ENCODE assay signal across 8 cellular contexts in genomic region chr19:28242317-28242927, GRCh38.
DNase-seq lines count a peak whose midpoint lies in the region; ATAC-seq lines count a peak whose summit lies in the region.

No MANE protein-coding gene starts in this region.

- no peaks in the 10 kb centered on the region for H3K27me3 ChIP-seq in neuronal stem cell (ENCODE audit: control insufficient read depth in 3 of 3, insufficient read depth in 3 of 3, low read depth in 1 of 3, low read length in 3 of 3)

- no peaks in the 10 kb centered on the region for H3K4me1 ChIP-seq in neuronal stem cell (ENCODE audit: control insufficient read depth in 2 of 2, insufficient read depth in 1 of 2, low read depth in 1 of 2, low read length in 2 of 2)

- no peak overlapping the region for H3K14ac ChIP-seq in neuronal stem cell (ENCODE audit: low read length)

- no peak overlapping the region for H2AFZ ChIP-seq in neuronal stem cell (ENCODE audit: low read length)

- H2BK5ac ChIP-seq in neuronal stem cell (ENCODE audit: low read length) = no peak overlapping the region

- no peaks in the 10 kb centered on the region for H3K79me1 ChIP-seq in neuronal stem cell (ENCODE audit: low read depth, low read length)

- H3K23ac ChIP-seq in neuronal stem cell (ENCODE audit: low read depth, low read length, poor library complexity) = no peak overlapping the region

- H3K18ac ChIP-seq in neuronal stem cell (ENCODE audit: low read length) = no peak overlapping the region

- no peak overlapping the region for H2AK5ac ChIP-seq in neuronal stem cell (ENCODE audit: low read depth, low read length)

- H3K4me2 ChIP-seq in neuronal stem cell (ENCODE audit: insufficient read depth, low read length, poor library complexity, severe bottlenecking) = no peak overlapping the region

- H2BK12ac ChIP-seq in neuronal stem cell (ENCODE audit: low read length) = no peak overlapping the region

- no peaks in the 10 kb centered on the region for H3K9me3 ChIP-seq in neuronal stem cell (replicated peaks in 1 of 2; ENCODE audit: control insufficient read depth in 2 of 2, insufficient read depth in 1 of 2, low read depth in 1 of 2, low read length in 2 of 2)

- H3K27ac ChIP-seq in neuronal stem cell (replicated peaks; ENCODE audit: low read length) = no peak overlapping the region

- H3K36me3 ChIP-seq in neuronal stem cell (replicated peaks in 1 of 2; ENCODE audit: control insufficient read depth in 2 of 2, insufficient read depth in 2 of 2, low read length in 2 of 2) = no peaks in the 10 kb centered on the region

- H3K9ac ChIP-seq in neuronal stem cell (ENCODE audit: low read depth, low read length, poor library complexity) = no peak overlapping the region

- no peak for ATAC-seq in HG03565 (IDR thresholded peaks at IDR 0.05; ENCODE audit: unreplicated experiment)

- no peak overlapping the region for H3K4me3 ChIP-seq in neuronal stem cell (ENCODE audit: low read length in 2 of 2)

- WGBS in neuronal stem cell (ENCODE audit: extremely low coverage in 2 of 2, insufficient read length in 2 of 2, insufficient replicate concordance in 1 of 2), 2 donors = no CpG with 5 or more reads among the region's 7 CpGs

- H3K4ac ChIP-seq in neuronal stem cell (ENCODE audit: low read length) = no peak overlapping the region

- no peak overlapping the region for H4K8ac ChIP-seq in neuronal stem cell (ENCODE audit: low read depth, low read length)

- peak; percentile 2 to 9 for DNase-seq in stimulated activated CD4-positive, alpha-beta T cell treated with anti-CD3 and anti-CD28 coated beads, Interleukin-2, amount 100 ng/mL, for 48 hours
- DNase-seq in stimulated activated CD4-positive, alpha-beta T cell treated with anti-CD3 and anti-CD28 coated beads, Interleukin-4, amount 100 ng/mL, for 1 hour = no peak
- peak; percentile 3 for DNase-seq in NCI-H69 (lab: John Stamatoyannopoulos, UW)
- peak; percentile 6 to 28 for DNase-seq in dermis microvascular lymphatic vessel endothelial cell (ENCODE audit: low read depth in 2 of 2)
- DNase-seq in neuronal stem cell (ENCODE audit: low spot score) = peak; percentile 70
- no peak for DNase-seq in amniotic stem cell (lab: John Stamatoyannopoulos, UW)
- no peak for DNase-seq in GM19240 (ENCODE audit: insufficient read length, low spot score)

- no peak overlapping the region for H2BK120ac ChIP-seq in neuronal stem cell (ENCODE audit: low read depth, low read length)

- H2BK15ac ChIP-seq in neuronal stem cell (ENCODE audit: low read length) = no peak overlapping the region

- no peak overlapping the region for H4K91ac ChIP-seq in neuronal stem cell (ENCODE audit: low read depth, low read length, poor library complexity)

Comparison
In these comparisons a context has a peak if more than half of its experiments do, and no peak if none do; other contexts are left out.
1. DNase-seq: peak in stimulated activated CD4-positive, alpha-beta T cell treated with anti-CD3 and anti-CD28 coated beads, Interleukin-2, amount 100 ng/mL, for 48 hours (2 of 2), NCI-H69 (single experiment), dermis microvascular lymphatic vessel endothelial cell (2 of 2) and neuronal stem cell (single experiment); none in stimulated activated CD4-positive, alpha-beta T cell treated with anti-CD3 and anti-CD28 coated beads, Interleukin-4, amount 100 ng/mL, for 1 hour (single experiment), amniotic stem cell (single experiment) and GM19240 (single experiment).